In genomic region chr2:16277117-16277516, GRCh38 we compare ENCODE assay signal across 22 cellular contexts.
DNase-seq lines count a peak whose midpoint lies in the region; ATAC-seq and TF ChIP-seq lines count a peak whose summit lies in the region.
"Had no signal": no experiment of that assay in that cellular context is flagged by ENCODE, and none has a peak within 500 bp of the region (broad histone marks: within the 10 kb centered on the region; RNA-seq: fewer than 3 reads in every experiment).

No MANE protein-coding gene starts in this region.

- no peak overlapping the region for H3K4me3 Mint-ChIP-seq in MCF 10A (ENCODE audit: unreplicated experiment)
- H3K4me3 Mint-ChIP-seq in stimulated activated naive CD8-positive, alpha-beta T cell treated with anti-CD3 and anti-CD28 coated beads, Interleukin-15, amount 100 ng/mL, for 72 hours: no peak overlapping the region
- H3K4me3 Mint-ChIP-seq: CD4-positive, alpha-beta memory T cell; GM23338; IgD-negative memory B cell had no signal

- H3K4me1 Mint-ChIP-seq in MCF 10A (ENCODE audit: insufficient read depth, unreplicated experiment): no peaks in the 10 kb centered on the region
- no peaks in the 10 kb centered on the region for H3K4me1 Mint-ChIP-seq in stimulated activated naive CD8-positive, alpha-beta T cell treated with anti-CD3 and anti-CD28 coated beads, Interleukin-15, amount 100 ng/mL, for 72 hours
- H3K4me1 Mint-ChIP-seq: CD4-positive, alpha-beta memory T cell; IgD-negative memory B cell had no signal

- H3K9me3 ChIP-seq in breast epithelium: no peaks in the 10 kb centered on the region
- H3K9me3 ChIP-seq: BLaER1 treated with 17β-estradiol and CSF1 and Interleukin-3, amounts not matched to agents 10 nM and 100 nM; MG63 had no signal

- no peaks in the 10 kb centered on the region for H3K27me3 ChIP-seq in breast epithelium
- H3K27me3 ChIP-seq: BLaER1 treated with 17β-estradiol and CSF1 and Interleukin-3, amounts not matched to agents 10 nM and 100 nM had no signal

- H3K27ac ChIP-seq in breast epithelium: no peak overlapping the region
- H3K27ac ChIP-seq: 22Rv1; BLaER1 treated with 17β-estradiol and CSF1 and Interleukin-3, amounts not matched to agents 10 nM and 100 nM had no signal

- no peak overlapping the region for H3K27ac Mint-ChIP-seq in MCF 10A (ENCODE audit: low read depth, unreplicated experiment)
- no peak overlapping the region for H3K27ac Mint-ChIP-seq in stimulated activated naive CD8-positive, alpha-beta T cell treated with anti-CD3 and anti-CD28 coated beads, Interleukin-15, amount 100 ng/mL, for 72 hours
- H3K27ac Mint-ChIP-seq: GM23338, IgD-negative memory B cell had no signal

- CTCF ChIA-PET in MCF 10A (lab: Yijun Ruan, JAX): no interaction called here

- no peaks in the 10 kb centered on the region for H3K4me1 ChIP-seq in breast epithelium

- TF ChIP-seq CTCF in MCF 10A (IDR thresholded peaks at IDR 0.05; ENCODE audit: unreplicated experiment): no peak
- no peak for TF ChIP-seq CTCF in breast epithelium (IDR thresholded peaks at IDR 0.05)

- no TSS peak for BruUV-seq in MCF 10A (replicated peaks; lab: Mats Ljungman, UMichigan)

- intact Hi-C loops in MCF 10A (cut with micrococcal nuclease) (no loop called here), breast epithelium (cut with DNase I; ENCODE audit: low total_unique reads) (no loop called here)

- DNase-seq in NCI-H2107 treated with DMSO at 0.1 percent for 48 hours (lab: John Stamatoyannopoulos, UW; ENCODE audit: unreplicated experiment) (peak; percentile 10), NCI-H2107 (lab: John Stamatoyannopoulos, UW) (no peak), MCF 10A (ENCODE audit: unreplicated experiment) (peak; percentile 13), breast epithelium (ENCODE audit: low spot score in 2 of 2) (no peak), astrocyte of the hippocampus (ENCODE audit: low read depth, low spot score) (peak; percentile 12)
- DNase-seq in stimulated activated naive CD8-positive, alpha-beta T cell treated with anti-CD3 and anti-CD28 coated beads, Interleukin-15, amount 100 ng/mL, for 72 hours: no peak
- DNase-seq: ACHN; CD4-positive, alpha-beta memory T cell; DND-41; HCEC 1CT; Kasumi-1; MG63; NCI-H1694 treated with DMSO at 0.1 percent for 48 hours; NCI-H524 treated with DMSO at 0.1 percent for 48 hours; PC-3; SHP77 had no signal

- ATAC-seq in stimulated activated naive CD8-positive, alpha-beta T cell treated with anti-CD3 and anti-CD28 coated beads, Interleukin-15, amount 100 ng/mL, for 72 hours: peak; percentile 65
- ATAC-seq in GM21576 (IDR thresholded peaks at IDR 0.05; ENCODE audit: unreplicated experiment) (no peak), HG03521 (IDR thresholded peaks at IDR 0.05; ENCODE audit: unreplicated experiment) (no peak)
- ATAC-seq: GM23338, PC-3 had no signal

- H3K36me3 ChIP-seq in breast epithelium: no peaks in the 10 kb centered on the region
- H3K36me3 ChIP-seq: BLaER1 treated with 17β-estradiol and CSF1 and Interleukin-3, amounts not matched to agents 10 nM and 100 nM; MG63 had no signal

- H3K36me3 Mint-ChIP-seq in MCF 10A (ENCODE audit: insufficient read depth, unreplicated experiment): no peaks in the 10 kb centered on the region
- H3K36me3 Mint-ChIP-seq: CD4-positive, alpha-beta memory T cell; IgD-negative memory B cell had no signal

- TF ChIP-seq POLR2A in breast epithelium (IDR thresholded peaks at IDR 0.05): no peak

- POLR2A ChIA-PET in MCF 10A (lab: Yijun Ruan, JAX): no interaction called here

- peaks cover 7% of the 10 kb centered on the region for H3K9me3 Mint-ChIP-seq in MCF 10A (ENCODE audit: unreplicated experiment)
- H3K9me3 Mint-ChIP-seq in stimulated activated naive CD8-positive, alpha-beta T cell treated with anti-CD3 and anti-CD28 coated beads, Interleukin-15, amount 100 ng/mL, for 72 hours: no peaks in the 10 kb centered on the region
- H3K9me3 Mint-ChIP-seq: CD4-positive, alpha-beta memory T cell; GM23338 had no signal

- no peak overlapping the region for H3K4me3 ChIP-seq in breast epithelium
- H3K4me3 ChIP-seq: BLaER1 treated with 17β-estradiol and CSF1 and Interleukin-3, amounts not matched to agents 10 nM and 100 nM; GM23338; MG63 had no signal

- H3K27me3 Mint-ChIP-seq in MCF 10A (ENCODE audit: insufficient read depth, unreplicated experiment): no peaks in the 10 kb centered on the region
- peaks cover 4% of the 10 kb centered on the region for H3K27me3 Mint-ChIP-seq in stimulated activated naive CD8-positive, alpha-beta T cell treated with anti-CD3 and anti-CD28 coated beads, Interleukin-15, amount 100 ng/mL, for 72 hours
- H3K27me3 Mint-ChIP-seq: CD4-positive, alpha-beta memory T cell; IgD-negative memory B cell had no signal

Comparison
In these comparisons a context has a peak if more than half of its experiments do, and no peak if none do; other contexts are left out.
1. DNase-seq: peak in NCI-H2107 treated with DMSO at 0.1 percent for 48 hours (single experiment), MCF 10A (single experiment) and astrocyte of the hippocampus (single experiment); none in NCI-H2107 (single experiment), breast epithelium (0 of 2) and stimulated activated naive CD8-positive, alpha-beta T cell treated with anti-CD3 and anti-CD28 coated beads, Interleukin-15, amount 100 ng/mL, for 72 hours (0 of 2).